20 cellular contexts compared by ENCODE assay signal in the genomic region with DNA sequence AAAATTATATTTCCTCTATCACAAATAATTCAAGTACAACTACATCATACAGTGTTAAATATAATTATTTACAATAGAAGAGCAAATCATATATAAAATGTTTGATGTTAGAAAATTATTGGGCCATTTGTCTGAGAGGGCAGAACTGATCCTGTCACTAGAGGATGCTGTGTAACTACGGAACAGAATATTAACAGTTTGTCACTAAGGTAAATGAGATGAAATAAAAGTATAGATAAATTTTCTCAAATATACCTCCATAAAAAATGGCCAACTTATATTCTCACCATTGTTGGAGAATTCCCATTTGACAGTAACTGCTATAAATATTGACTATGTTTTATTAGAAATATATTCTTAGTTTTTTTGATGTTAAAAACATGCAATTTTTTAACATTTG.
DNase-seq lines count a peak whose midpoint lies in the region; ATAC-seq and TF ChIP-seq lines count a peak whose summit lies in the region.
"Had no signal": no experiment of that assay in that cellular context is flagged by ENCODE, and none has a peak within 500 bp of the region (broad histone marks: within the 10 kb centered on the region; RNA-seq: fewer than 3 reads in every experiment).

No MANE protein-coding gene starts in this region.

- CTCF ChIA-PET in HEK293 (lab: Yijun Ruan, JAX) = no interaction called here
- CTCF ChIA-PET in activated CD8-positive, alpha-beta T cell treated with anti-CD3 and anti-CD28 coated beads for 36 hours (lab: Charles Lee) = no interaction called here

- TF ChIP-seq CTCF in HEK293 (tag by site-specific recombination; IDR thresholded peaks at IDR 0.05) = no peak
- TF ChIP-seq CTCF in uterus (IDR thresholded peaks at IDR 0.05) = no peak
- no peak for TF ChIP-seq CTCF in activated CD8-positive, alpha-beta T cell treated with anti-CD3 and anti-CD28 coated beads for 36 hours (IDR thresholded peaks at IDR 0.05)

- no peaks in the 10 kb centered on the region for H3K4me1 Mint-ChIP-seq in activated T-helper 17 cell treated with anti-CD3 and anti-CD28 coated beads, Interleukin-2, amount 50 U/mL, for 72 hours
- no peaks in the 10 kb centered on the region for H3K4me1 Mint-ChIP-seq in activated CD8-positive, alpha-beta T cell treated with anti-CD3 and anti-CD28 coated beads for 36 hours (ENCODE audit: low read depth)
- H3K4me1 Mint-ChIP-seq: immature natural killer cell had no signal

- H3K4me1 ChIP-seq in HEK293 (ENCODE audit: control insufficient read depth, insufficient read depth, low read length) (no peaks in the 10 kb centered on the region), uterus (no peaks in the 10 kb centered on the region)
- H3K4me1 ChIP-seq: adrenal gland, right lobe of liver had no signal

- no peak overlapping the region for H3K27ac Mint-ChIP-seq in activated T-helper 17 cell treated with anti-CD3 and anti-CD28 coated beads, Interleukin-2, amount 50 U/mL, for 72 hours
- H3K27ac Mint-ChIP-seq in activated CD8-positive, alpha-beta T cell treated with anti-CD3 and anti-CD28 coated beads for 36 hours = no peak overlapping the region
- H3K27ac Mint-ChIP-seq: CD8-positive, alpha-beta T cell; immature natural killer cell had no signal

- no peaks in the 10 kb centered on the region for H3K36me3 Mint-ChIP-seq in activated T-helper 17 cell treated with anti-CD3 and anti-CD28 coated beads, Interleukin-2, amount 50 U/mL, for 72 hours (ENCODE audit: low read depth)
- H3K36me3 Mint-ChIP-seq in activated CD8-positive, alpha-beta T cell treated with anti-CD3 and anti-CD28 coated beads for 36 hours (ENCODE audit: low read depth) = no peaks in the 10 kb centered on the region
- H3K36me3 Mint-ChIP-seq: CD8-positive, alpha-beta T cell; immature natural killer cell had no signal

- DNase-seq in Ammon's horn (ENCODE audit: low spot score) (peak; percentile 4), SK-MEL-5 (ENCODE audit: low read depth, low spot score) (peak; percentile 27), left kidney (ENCODE audit: low read depth, low spot score) (peak; percentile 15), uterus (no peak)
- DNase-seq in activated CD8-positive, alpha-beta T cell treated with anti-CD3 and anti-CD28 coated beads for 36 hours = no peak
- DNase-seq: activated effector memory CD4-positive, alpha-beta T cell treated with Interleukin-2 at 50 U/mL for 16 hours; adrenal gland; caudate nucleus; CD8-positive, alpha-beta T cell; GOT3; immature natural killer cell; NCI-H187; NCI-H446 treated with DMSO at 0.1 percent for 48 hours; right lobe of liver; stimulated activated naive CD4-positive, alpha-beta T cell treated with Interleukin-2 at 50 U/mL for 16 hours; T1000 had no signal

- peaks cover 6% of the 10 kb centered on the region for H3K9me3 Mint-ChIP-seq in activated T-helper 17 cell treated with anti-CD3 and anti-CD28 coated beads, Interleukin-2, amount 50 U/mL, for 72 hours
- peaks cover 9% of the 10 kb centered on the region for H3K9me3 Mint-ChIP-seq in activated CD8-positive, alpha-beta T cell treated with anti-CD3 and anti-CD28 coated beads for 36 hours

- POLR2A ChIA-PET in HEK293 (lab: Yijun Ruan, JAX) = no interaction called here
- POLR2A ChIA-PET in activated CD8-positive, alpha-beta T cell treated with anti-CD3 and anti-CD28 coated beads for 36 hours (lab: Charles Lee) = no interaction called here

- in situ Hi-C loops in SK-MEL-5 (cut with HindIII; ENCODE audit: low pct_unique_long_range_greater_than_20kb, low sequenced_read_pairs) = no loop called here

- no peaks in the 10 kb centered on the region for H3K27me3 ChIP-seq in uterus
- H3K27me3 ChIP-seq: adrenal gland, right lobe of liver had no signal

- H3K4me3 Mint-ChIP-seq in activated T-helper 17 cell treated with anti-CD3 and anti-CD28 coated beads, Interleukin-2, amount 50 U/mL, for 72 hours = no peak overlapping the region
- H3K4me3 Mint-ChIP-seq in activated CD8-positive, alpha-beta T cell treated with anti-CD3 and anti-CD28 coated beads for 36 hours = no peak overlapping the region
- H3K4me3 Mint-ChIP-seq: CD8-positive, alpha-beta T cell; immature natural killer cell had no signal

- H3K36me3 ChIP-seq in HEK293 (ENCODE audit: control insufficient read depth in 2 of 2, insufficient read depth in 1 of 2, low read length in 2 of 2) (no peaks in the 10 kb centered on the region), uterus (no peaks in the 10 kb centered on the region)
- H3K36me3 ChIP-seq: adrenal gland, right lobe of liver had no signal

- H3K27ac ChIP-seq in HEK293 (ENCODE audit: extremely low read depth, low read depth, low read length) (no peak overlapping the region), uterus (no peak overlapping the region)
- H3K27ac ChIP-seq: adrenal gland, right lobe of liver had no signal

- H3K4me3 ChIP-seq in HEK293 (ENCODE audit: low read depth, low read length) (no peak overlapping the region), uterus (no peak overlapping the region)
- H3K4me3 ChIP-seq: adrenal gland, right lobe of liver had no signal

- H3K9me3 ChIP-seq in HEK293 (ENCODE audit: control insufficient read depth, insufficient read depth, low read depth, low read length) (no peaks in the 10 kb centered on the region), uterus (no peaks in the 10 kb centered on the region)
- H3K9me3 ChIP-seq: adrenal gland, right lobe of liver had no signal

- no peaks in the 10 kb centered on the region for H3K27me3 Mint-ChIP-seq in activated T-helper 17 cell treated with anti-CD3 and anti-CD28 coated beads, Interleukin-2, amount 50 U/mL, for 72 hours
- H3K27me3 Mint-ChIP-seq in activated CD8-positive, alpha-beta T cell treated with anti-CD3 and anti-CD28 coated beads for 36 hours = no peaks in the 10 kb centered on the region

- ATAC-seq in activated T-helper 17 cell treated with anti-CD3 and anti-CD28 coated beads, Interleukin-2, amount 50 U/mL, for 72 hours (replicated peaks) = no peak
- no peak for ATAC-seq in activated CD8-positive, alpha-beta T cell treated with anti-CD3 and anti-CD28 coated beads for 36 hours
- no peak for ATAC-seq in GM18907 (IDR thresholded peaks at IDR 0.05; ENCODE audit: unreplicated experiment)
- ATAC-seq: CD8-positive, alpha-beta T cell; HepG2; right lobe of liver had no signal

- no peak for TF ChIP-seq POLR2A in uterus (IDR thresholded peaks at IDR 0.05)

- intact Hi-C loops in uterus (cut with DNase I; ENCODE audit: low total_unique reads) = no loop called here
- intact Hi-C loops in activated CD8-positive, alpha-beta T cell treated with anti-CD3 and anti-CD28 coated beads for 36 hours (cut with micrococcal nuclease) = no loop called here

TF ChIP-seq in HEK293, 187 proteins besides CTCF, POLR2A, EP300 and RAD21:
- TF ChIP-seq ZNF654 (tag by site-specific recombination; IDR thresholded peaks at IDR 0.05; ENCODE audit: low read depth) = 0 out of 2 replicates have a peak, but pooled peaks have one; percentile 14
- TF ChIP-seq, protein P1, sequence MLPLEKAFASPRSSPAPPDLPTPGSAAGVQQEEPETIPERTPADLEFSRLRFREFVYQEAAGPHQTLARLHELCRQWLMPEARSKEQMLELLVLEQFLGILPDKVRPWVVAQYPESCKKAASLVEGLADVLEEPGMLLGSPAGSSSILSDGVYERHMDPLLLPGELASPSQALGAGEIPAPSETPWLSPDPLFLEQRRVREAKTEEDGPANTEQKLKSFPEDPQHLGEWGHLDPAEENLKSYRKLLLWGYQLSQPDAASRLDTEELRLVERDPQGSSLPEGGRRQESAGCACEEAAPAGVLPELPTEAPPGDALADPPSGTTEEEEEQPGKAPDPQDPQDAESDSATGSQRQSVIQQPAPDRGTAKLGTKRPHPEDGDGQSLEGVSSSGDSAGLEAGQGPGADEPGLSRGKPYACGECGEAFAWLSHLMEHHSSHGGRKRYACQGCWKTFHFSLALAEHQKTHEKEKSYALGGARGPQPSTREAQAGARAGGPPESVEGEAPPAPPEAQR (tag by site-specific recombination; IDR thresholded peaks at IDR 0.05) = no peak
- no peak for TF ChIP-seq ZNF707 (tag by site-specific recombination; IDR thresholded peaks at IDR 0.05)
- TF ChIP-seq, protein P2, sequence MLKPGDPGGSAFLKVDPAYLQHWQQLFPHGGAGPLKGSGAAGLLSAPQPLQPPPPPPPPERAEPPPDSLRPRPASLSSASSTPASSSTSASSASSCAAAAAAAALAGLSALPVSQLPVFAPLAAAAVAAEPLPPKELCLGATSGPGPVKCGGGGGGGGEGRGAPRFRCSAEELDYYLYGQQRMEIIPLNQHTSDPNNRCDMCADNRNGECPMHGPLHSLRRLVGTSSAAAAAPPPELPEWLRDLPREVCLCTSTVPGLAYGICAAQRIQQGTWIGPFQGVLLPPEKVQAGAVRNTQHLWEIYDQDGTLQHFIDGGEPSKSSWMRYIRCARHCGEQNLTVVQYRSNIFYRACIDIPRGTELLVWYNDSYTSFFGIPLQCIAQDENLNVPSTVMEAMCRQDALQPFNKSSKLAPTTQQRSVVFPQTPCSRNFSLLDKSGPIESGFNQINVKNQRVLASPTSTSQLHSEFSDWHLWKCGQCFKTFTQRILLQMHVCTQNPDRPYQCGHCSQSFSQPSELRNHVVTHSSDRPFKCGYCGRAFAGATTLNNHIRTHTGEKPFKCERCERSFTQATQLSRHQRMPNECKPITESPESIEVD (tag by site-specific recombination; IDR thresholded peaks at IDR 0.05) = no peak
TF ChIP-seq in HEK293: peak in this region for 1.

Comparison
In these comparisons a context has a peak if more than half of its experiments do, and no peak if none do; other contexts are left out.
1. DNase-seq: peak in Ammon's horn (single experiment), SK-MEL-5 (single experiment) and left kidney (single experiment); none in uterus (0 of 2) and activated CD8-positive, alpha-beta T cell treated with anti-CD3 and anti-CD28 coated beads for 36 hours (single experiment).